Comparison of ENCODE assay signal across 20 cellular contexts in genomic region chr4:84456157-84456556, GRCh38. TPM values are rescaled to one million over a fixed set of nuclear protein-coding genes. Genes with fewer than 3 reads are reported as not detected.
DNase-seq lines count a peak whose midpoint lies in the region; ATAC-seq, FAIRE-seq and TF ChIP-seq lines count a peak whose summit lies in the region.
"Had no signal": no experiment of that assay in that cellular context is flagged by ENCODE, and none has a peak within 500 bp of the region (broad histone marks: within the 10 kb centered on the region; RNA-seq: fewer than 3 reads in every experiment).

No MANE protein-coding gene starts in this region.

- H3K4me3 ChIP-seq in H1 (ENCODE audit: extremely low read depth in 1 of 4, insufficient read depth in 2 of 4, low read depth in 3 of 4, low read length in 4 of 4): no peak overlapping the region
- H3K4me3 ChIP-seq in gastroesophageal sphincter: no peak overlapping the region
- no peak overlapping the region for H3K4me3 ChIP-seq in neuronal stem cell (ENCODE audit: low read length in 2 of 2)
- H3K4me3 ChIP-seq: GM23338 had no signal

- no peak overlapping the region for H3K23ac ChIP-seq in H1 (ENCODE audit: insufficient read length)
- no peak overlapping the region for H3K23ac ChIP-seq in neuronal stem cell (ENCODE audit: low read depth, low read length, poor library complexity)

- H3K9me3 Mint-ChIP-seq in WTC11: no peaks in the 10 kb centered on the region
- H3K9me3 Mint-ChIP-seq: GM23338, HFFc6 had no signal

- no peaks in the 10 kb centered on the region for H3K79me2 ChIP-seq in H1 (ENCODE audit: control insufficient read depth in 1 of 2, insufficient read depth in 2 of 2, low read length in 2 of 2)

- no peak overlapping the region for H3K4me3 Mint-ChIP-seq in WTC11
- H3K4me3 Mint-ChIP-seq: CD4-positive, CD25-positive, alpha-beta regulatory T cell; GM23338; HFFc6 had no signal

- no peaks in the 10 kb centered on the region for H3K36me3 Mint-ChIP-seq in WTC11
- H3K36me3 Mint-ChIP-seq: CD4-positive, CD25-positive, alpha-beta regulatory T cell had no signal

- peak overlapping the region; percentile 84; the same call in 1 of the 2 replicates for H2AFZ ChIP-seq in H1 (ENCODE audit: low read length)
- peak overlapping the region; percentile 9 for H2AFZ ChIP-seq in neuronal stem cell (ENCODE audit: low read length)
- H2AFZ ChIP-seq: GM23338 had no signal

- TF ChIP-seq RAD21 in H1 (IDR thresholded peaks at IDR 0.05 in 1 of 2, conservative IDR thresholded peaks at IDR 0.05 in 1 of 2; ENCODE audit: low read depth in 2 of 2, low read length in 2 of 2): no peak

- H3K27me3 Mint-ChIP-seq in WTC11 (ENCODE audit: low read depth): no peaks in the 10 kb centered on the region

- H2BK120ac ChIP-seq in H1 (replicated peaks; ENCODE audit: low read depth, low read length): no peak overlapping the region
- H2BK120ac ChIP-seq in neuronal stem cell (ENCODE audit: low read depth, low read length): no peak overlapping the region

- H3K56ac ChIP-seq in H1 (replicated peaks; ENCODE audit: insufficient read length, low read depth, low read length): no peak overlapping the region

- TF ChIP-seq POLR2A in H1 (IDR thresholded peaks at IDR 0.05; ENCODE audit: control extremely low read depth in 1 of 2, low read depth in 2 of 2, low read length in 2 of 2) (no peak), gastroesophageal sphincter (IDR thresholded peaks at IDR 0.05) (no peak)

- no peak overlapping the region for H3K9ac ChIP-seq in H1 (replicated peaks in 1 of 4; ENCODE audit: extremely low read depth in 1 of 4, low read depth in 3 of 4, low read length in 3 of 4)
- H3K9ac ChIP-seq in neuronal stem cell (ENCODE audit: low read depth, low read length, poor library complexity): no peak overlapping the region

- POLR2A ChIA-PET in H1 (lab: Charles Lee; ENCODE audit: partially characterized antibody): no interaction called here
- POLR2A ChIA-PET in WTC11 (lab: Charles Lee): no interaction called here

- H3K9me3 ChIP-seq in H1 (ENCODE audit: insufficient read depth in 2 of 2, low read depth in 1 of 2, low read length in 1 of 2) (no peaks in the 10 kb centered on the region), gastroesophageal sphincter (no peaks in the 10 kb centered on the region), neuronal stem cell (replicated peaks in 1 of 2; ENCODE audit: control insufficient read depth in 2 of 2, insufficient read depth in 1 of 2, low read depth in 1 of 2, low read length in 2 of 2) (no peaks in the 10 kb centered on the region)
- H3K9me3 ChIP-seq: BE2C, Caco-2 had no signal

- CTCF ChIA-PET in H1 (lab: Charles Lee; ENCODE audit: partially characterized antibody): interaction anchor here (1.5 kb wide), 1 partner anchor 27 kb away, joined by 6 read pairs; no protein-coding TSS in a partner anchor
- CTCF ChIA-PET in WTC11 (lab: Charles Lee): interaction anchor here (0.6 to 2.7 kb wide), 3 partner anchors 25 to 72 kb away, joined by 3 to 12 read pairs (median 3); no protein-coding TSS in a partner anchor

- H4K20me1 ChIP-seq in H1 (replicated peaks in 1 of 2; ENCODE audit: control insufficient read depth in 1 of 2, insufficient read depth in 2 of 2, low read length in 2 of 2): no peaks in the 10 kb centered on the region

- H3K27ac ChIP-seq in H1 (ENCODE audit: low read depth, low read length) (no peak overlapping the region), gastroesophageal sphincter (peak overlapping the region in 3 of 4 donors; percentile 68 to 74 (median 72)), neuronal stem cell (replicated peaks; ENCODE audit: low read length) (no peak overlapping the region)

- H2BK20ac ChIP-seq in H1 (ENCODE audit: low read length): no peak overlapping the region

- 91% methylated on average over 4 of the region's 4 CpGs; no CpG with 5 or more reads in 1 of the 2 experiments for WGBS in H1 (ENCODE audit: extremely low coverage in 1 of 2, insufficient coverage in 1 of 2, insufficient read length in 1 of 2, insufficient replicate concordance in 2 of 2, low coverage in 1 of 2, low lambda C conversion rate in 2 of 2, missing lambda C conversion rate in 1 of 2), 2 experiments
- WGBS in gastroesophageal sphincter (ENCODE audit: low coverage in 1 of 2), 2 donors: 35 to 45% methylated on average over 4 of the region's 4 CpGs
- WGBS in neuronal stem cell (ENCODE audit: extremely low coverage in 2 of 2, insufficient read length in 2 of 2, insufficient replicate concordance in 1 of 2), 2 donors: no CpG with 5 or more reads among the region's 4 CpGs

- H3K4ac ChIP-seq in H1 (replicated peaks; ENCODE audit: insufficient read length, low read depth, low read length) (no peak overlapping the region), neuronal stem cell (ENCODE audit: low read length) (no peak overlapping the region)

- H4K91ac ChIP-seq in H1 (replicated peaks; ENCODE audit: insufficient read length, low read length) (no peak overlapping the region), neuronal stem cell (ENCODE audit: low read depth, low read length, poor library complexity) (no peak overlapping the region)

- no peaks in the 10 kb centered on the region for H3K36me3 ChIP-seq in H1 (ENCODE audit: control insufficient read depth in 2 of 4, insufficient read depth in 4 of 4, low read length in 3 of 4)
- no peaks in the 10 kb centered on the region for H3K36me3 ChIP-seq in gastroesophageal sphincter
- no peaks in the 10 kb centered on the region for H3K36me3 ChIP-seq in neuronal stem cell (replicated peaks in 1 of 2; ENCODE audit: control insufficient read depth in 2 of 2, insufficient read depth in 2 of 2, low read length in 2 of 2)
- H3K36me3 ChIP-seq: BE2C had no signal

- no peak overlapping the region for H3K14ac ChIP-seq in H1 (ENCODE audit: insufficient read length)
- H3K14ac ChIP-seq in neuronal stem cell (ENCODE audit: low read length): no peak overlapping the region

- peaks cover 16% of the 10 kb centered on the region for H3K4me1 Mint-ChIP-seq in WTC11
- H3K4me1 Mint-ChIP-seq: CD4-positive, CD25-positive, alpha-beta regulatory T cell had no signal

- TF ChIP-seq EP300 in H1 (IDR thresholded peaks at IDR 0.05; ENCODE audit: borderline replicate concordance in 1 of 2, low read depth in 2 of 2, low read length in 2 of 2) (no peak), gastroesophageal sphincter (IDR thresholded peaks at IDR 0.05) (no peak)

- H3K4me1 ChIP-seq in H1 (replicated peaks in 1 of 4; ENCODE audit: control insufficient read depth in 3 of 4, insufficient read depth in 4 of 4, low read length in 3 of 4) (no peaks in the 10 kb centered on the region), gastroesophageal sphincter (peaks cover 0 to 19% (median 0%) of the 10 kb centered on the region in 3 donors), neuronal stem cell (ENCODE audit: control insufficient read depth in 2 of 2, insufficient read depth in 1 of 2, low read depth in 1 of 2, low read length in 2 of 2) (no peaks in the 10 kb centered on the region)
- H3K4me1 ChIP-seq: BE2C, Caco-2 had no signal

- no peak overlapping the region for H3K18ac ChIP-seq in H1 (ENCODE audit: extremely low read depth, low read length)
- H3K18ac ChIP-seq in neuronal stem cell (ENCODE audit: low read length): no peak overlapping the region

- H2BK15ac ChIP-seq in H1 (ENCODE audit: low read length) (no peak overlapping the region), neuronal stem cell (ENCODE audit: low read length) (no peak overlapping the region)

- no peaks in the 10 kb centered on the region for H3K27me3 ChIP-seq in H1 (replicated peaks in 1 of 4; ENCODE audit: control insufficient read depth in 3 of 4, extremely low read depth in 1 of 4, insufficient read depth in 3 of 4, low read length in 3 of 4)
- H3K27me3 ChIP-seq in gastroesophageal sphincter: no peaks in the 10 kb centered on the region
- H3K27me3 ChIP-seq in neuronal stem cell (ENCODE audit: control insufficient read depth in 3 of 3, insufficient read depth in 3 of 3, low read depth in 1 of 3, low read length in 3 of 3): no peaks in the 10 kb centered on the region
- H3K27me3 ChIP-seq: BE2C had no signal

- no peak for FAIRE-seq in H1 (lab: Jason Lieb, UNC)
- FAIRE-seq: D721Med, HTR-8/SVneo had no signal

- no peak for DNase-seq in H1 (ENCODE audit: low read depth in 1 of 2, low spot score in 2 of 2)
- DNase-seq in neuronal stem cell (ENCODE audit: low spot score): no peak
- DNase-seq in activated effector memory CD4-positive, alpha-beta T cell treated with anti-CD3 and anti-CD28 coated beads, Interleukin-2, amount 50 U/mL, for 16 hours: no peak
- DNase-seq in NCI-H1436 treated with DMSO at 0.1 percent for 48 hours (lab: John Stamatoyannopoulos, UW): no peak
- no peak for DNase-seq in WTC11 (ENCODE audit: low spot score)
- DNase-seq: ACHN; BE2C; C1 segment of cervical spinal cord; Caco-2; CD4-positive, CD25-positive, alpha-beta regulatory T cell; DMS79 treated with DMSO at 0.1 percent for 48 hours; GF-D8; H7; HFFc6; IMR-90 had no signal

- H4K8ac ChIP-seq in H1 (ENCODE audit: extremely low read depth, insufficient read depth, low read length): no peak overlapping the region
- H4K8ac ChIP-seq in neuronal stem cell (ENCODE audit: low read depth, low read length): no peak overlapping the region

- H3K23me2 ChIP-seq in H1 (ENCODE audit: low read depth, low read length): no peaks in the 10 kb centered on the region; the same call in 1 of the 2 replicates

- TF ChIP-seq CTCF in H1 (IDR thresholded peaks at IDR 0.05; ENCODE audit: control extremely low read depth in 1 of 3, insufficient read depth in 1 of 3, low read depth in 1 of 3, low read length in 3 of 3) (no peak), gastroesophageal sphincter (IDR thresholded peaks at IDR 0.05) (no peak), WTC11 (IDR thresholded peaks at IDR 0.05) (no peak)

- no peak overlapping the region for H3K4me2 ChIP-seq in H1 (ENCODE audit: insufficient read depth in 1 of 2, low read depth in 2 of 2, low read length in 2 of 2)
- H3K4me2 ChIP-seq in neuronal stem cell (ENCODE audit: insufficient read depth, low read length, poor library complexity, severe bottlenecking): no peak overlapping the region
- H3K4me2 ChIP-seq: GM23338 had no signal

- no peak overlapping the region for H4K5ac ChIP-seq in H1 (ENCODE audit: insufficient read length, low read depth, low read length)

- H3K79me1 ChIP-seq in H1 (ENCODE audit: low read depth, low read length): no peaks in the 10 kb centered on the region
- no peaks in the 10 kb centered on the region for H3K79me1 ChIP-seq in neuronal stem cell (ENCODE audit: low read depth, low read length)

- no peak overlapping the region for H3K27ac Mint-ChIP-seq in WTC11
- H3K27ac Mint-ChIP-seq: CD4-positive, CD25-positive, alpha-beta regulatory T cell; GM23338; HFFc6 had no signal

- H2AK5ac ChIP-seq in H1 (ENCODE audit: low read depth, low read length): no peak overlapping the region
- H2AK5ac ChIP-seq in neuronal stem cell (ENCODE audit: low read depth, low read length): no peak overlapping the region

- H2BK5ac ChIP-seq in H1 (ENCODE audit: low read depth, low read length) (no peak overlapping the region), neuronal stem cell (ENCODE audit: low read length) (no peak overlapping the region)

- no peak overlapping the region for H2BK12ac ChIP-seq in H1 (ENCODE audit: low read depth, low read length)
- H2BK12ac ChIP-seq in neuronal stem cell (ENCODE audit: low read length): no peak overlapping the region

- no peak for ATAC-seq in gastroesophageal sphincter
- ATAC-seq in WTC11: no peak
- ATAC-seq: HCT116 had no signal

RNA-seq across cellular contexts. Expression of gene NKX6-1, which starts 42.9 kb away (rescaled TPM):
- 0.19 and 0.45 TPM in 2 replicates for total RNA-seq in H1 (2021; fragmentation: NEBNext Ultra II Directional; extraction: Animal tissue kit (Norgen Biotek cat#: 25700))
- 0.03 and 0.13 TPM in 2 replicates for polyA plus RNA-seq in H1 (2011; rRNA removed)
- 0.05 TPM for polyA plus RNA-seq in H1 (2011; cell fraction: cytosol; rRNA removed)
- 0.06 TPM for polyA plus RNA-seq in H1 (2011; cell fraction: nucleus; rRNA removed)
- 0.08 TPM in 1 of 4 replicates, not detected in the others for polyA plus RNA-seq in H1 (2012, experiment 1 of 2)
- not detected for polyA plus RNA-seq in H1 (2012, experiment 2 of 2)
- polyA plus RNA-seq in H1 (2013, experiment 1 of 2): 0.08 TPM
- polyA plus RNA-seq in H1 (2013, experiment 2 of 2): 0.06 TPM
- not detected in 2 replicates for polyA minus RNA-seq in H1 (2011; rRNA and poly(A)+ RNA removed)
- not detected for polyA minus RNA-seq in H1 (2011; cell fraction: cytosol; rRNA and poly(A)+ RNA removed)
- not detected for polyA minus RNA-seq in H1 (2011; cell fraction: nucleus; rRNA and poly(A)+ RNA removed)
- 100 to 1,000 TPM in 1 of 4 donors, 10 to 100 TPM in 2, 1 to 10 TPM in 1; 6.2 to 102 (median 65.8) TPM for total RNA-seq in gastroesophageal sphincter
- polyA plus RNA-seq in neuronal stem cell (2013, experiment 1 of 2): 0.13 TPM
- polyA plus RNA-seq in neuronal stem cell (2013, experiment 2 of 2): 0.17 TPM
- total RNA-seq in WTC11 (2021): 0.09 to 0.14 TPM (median 0.09 TPM) in 3 replicates
- total RNA-seq: CD4-positive, CD25-positive, alpha-beta regulatory T cell; H7; HFFc6 had no signal
- polyA plus RNA-seq: CD4-positive, CD25-positive, alpha-beta regulatory T cell; GM23338 had no signal

Comparison
In these comparisons a context has a peak if more than half of its experiments do, and no peak if none do; other contexts are left out.
1. H3K27ac ChIP-seq: peak in gastroesophageal sphincter (3 of 4); none in H1 (single experiment) and neuronal stem cell (single experiment).